14 cellular contexts compared by ENCODE assay signal in the genomic region with DNA sequence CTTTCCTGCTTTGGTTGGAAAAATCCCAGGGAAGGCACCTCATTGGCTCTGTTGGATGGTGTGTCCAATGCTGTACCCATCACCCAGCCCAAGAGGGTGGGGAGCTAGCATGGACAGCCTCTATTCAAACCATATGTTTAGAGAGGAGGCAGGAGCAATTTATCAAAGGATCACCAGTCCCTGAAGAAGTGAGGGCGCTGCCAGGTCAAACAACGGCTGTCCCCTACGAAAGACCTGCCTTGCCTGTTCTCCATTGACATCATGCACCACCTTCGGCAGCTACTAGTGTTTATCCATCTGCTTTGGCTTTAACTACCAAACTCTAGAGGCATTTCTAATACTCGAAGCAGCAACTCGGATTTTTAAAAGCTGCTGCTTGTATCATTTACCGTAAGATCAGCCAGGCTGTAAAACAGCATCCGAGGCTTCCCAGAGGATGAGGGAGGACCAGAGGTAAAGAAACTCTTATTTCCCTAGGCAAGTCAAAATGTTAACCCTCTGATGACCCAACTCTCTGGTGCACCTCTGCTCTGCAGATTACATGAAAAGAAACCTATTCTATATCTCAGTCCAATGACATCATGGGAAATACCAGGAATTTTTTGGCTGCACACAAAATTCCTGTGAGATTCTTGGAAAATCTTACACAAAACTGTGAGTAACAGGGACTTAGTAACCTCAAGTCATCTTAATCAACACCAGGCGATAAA.
DNase-seq lines count a peak whose midpoint lies in the region; ATAC-seq and TF ChIP-seq lines count a peak whose summit lies in the region.
"Had no signal": no experiment of that assay in that cellular context is flagged by ENCODE, and none has a peak within 500 bp of the region (broad histone marks: within the 10 kb centered on the region; RNA-seq: fewer than 3 reads in every experiment).

No MANE protein-coding gene starts in this region.

- dilution Hi-C loops in IMR-90 (cut with HindIII; ENCODE audit: low sequenced_read_pairs, unreplicated experiment), result no loop called here

- WGBS in IMR-90 (ENCODE audit: extremely low coverage in 2 of 2, insufficient read length in 1 of 2), 2 experiments, result 60% methylated on average over 2 of the region's 9 CpGs; no CpG with 5 or more reads in 1 of the 2 experiments

- H2BK5ac ChIP-seq in IMR-90 (ENCODE audit: low read depth, low read length, poor library complexity, severe bottlenecking), result peak overlapping the region; percentile 71

- H3K9ac ChIP-seq in IMR-90 (ENCODE audit: low read depth, low read length), result no peak overlapping the region

- no peaks in the 10 kb centered on the region for H3K36me3 ChIP-seq in IMR-90 (ENCODE audit: control insufficient read depth, insufficient read depth, low read length)
- no peaks in the 10 kb centered on the region for H3K36me3 ChIP-seq in kidney epithelial cell (ENCODE audit: control insufficient read depth, insufficient read depth, low read length)
- H3K36me3 ChIP-seq in lower lobe of right lung, result no peaks in the 10 kb centered on the region
- H3K36me3 ChIP-seq: BE2C, gastroesophageal sphincter, HAP-1 had no signal

- H4K91ac ChIP-seq in IMR-90 (ENCODE audit: insufficient read depth, low read depth, low read length), result peak overlapping the region; percentile 87

- H2BK120ac ChIP-seq in IMR-90 (ENCODE audit: low read depth, low read length), result peak overlapping the region; percentile 95

- ATAC-seq in IMR-90 (ENCODE audit: low read depth) (peak; percentile 82), lower lobe of right lung (no peak), HG03175 (IDR thresholded peaks at IDR 0.05; ENCODE audit: unreplicated experiment) (no peak), GM18909 (IDR thresholded peaks at IDR 0.05; ENCODE audit: poor library complexity, unreplicated experiment) (no peak)
- ATAC-seq: activated T-cell treated with anti-CD3 and anti-CD28 coated beads, Interleukin-2, amount 50 U/mL, for 72 hours; gastroesophageal sphincter had no signal

- H3K27me3 ChIP-seq in AG04450 (ENCODE audit: control insufficient read depth, insufficient read depth, low read length), result no peaks in the 10 kb centered on the region
- H3K27me3 ChIP-seq in IMR-90 (ENCODE audit: control insufficient read depth, insufficient read depth, low read length), result no peaks in the 10 kb centered on the region
- no peaks in the 10 kb centered on the region for H3K27me3 ChIP-seq in kidney epithelial cell (ENCODE audit: control insufficient read depth, insufficient read depth, low read length)
- no peaks in the 10 kb centered on the region for H3K27me3 ChIP-seq in lower lobe of right lung (ENCODE audit: low read depth)
- H3K27me3 ChIP-seq: BE2C had no signal

- H3K4me1 ChIP-seq in IMR-90 (ENCODE audit: control insufficient read depth, insufficient read depth, low read length) (peaks cover 8% of the 10 kb centered on the region), lower lobe of right lung (no peaks in the 10 kb centered on the region)
- H3K4me1 ChIP-seq: HAP-1 had no signal

- no TSS peak for BruUV-seq in IMR-90 (replicated peaks; lab: Mats Ljungman, UMichigan)
- no TSS peak for BruUV-seq in MCF 10A (replicated peaks; lab: Mats Ljungman, UMichigan)

- peaks cover 5% of the 10 kb centered on the region for H3K9me1 ChIP-seq in IMR-90 (ENCODE audit: insufficient read depth, low read length)

- POLR2A ChIA-PET in AG04450 (lab: Yijun Ruan, JAX), result interaction anchor here (0.6 kb wide), 1 partner anchor 248 kb away, joined by 5 read pairs; no protein-coding TSS in a partner anchor
- POLR2A ChIA-PET in IMR-90 (lab: Charles Lee; ENCODE audit: unreplicated experiment), result no interaction called here
- POLR2A ChIA-PET in MCF 10A (lab: Yijun Ruan, JAX), result interaction anchor here (0.9 kb wide), 1 partner anchor 21 kb away, joined by 3 read pairs; no protein-coding TSS in a partner anchor

- no peaks in the 10 kb centered on the region for H3K79me1 ChIP-seq in IMR-90 (ENCODE audit: low read depth in 1 of 2, low read length in 2 of 2)

- TF ChIP-seq CTCF in AG04450 (IDR thresholded peaks at IDR 0.05; ENCODE audit: low read depth, low read length) (no peak), IMR-90 (conservative IDR thresholded peaks at IDR 0.05; ENCODE audit: low read depth, low read length) (no peak), MCF 10A (IDR thresholded peaks at IDR 0.05; ENCODE audit: unreplicated experiment) (no peak), kidney epithelial cell (IDR thresholded peaks at IDR 0.05; ENCODE audit: insufficient read depth, low read length, poor library complexity, severe bottlenecking) (no peak), lower lobe of right lung (IDR thresholded peaks at IDR 0.05) (no peak)

- TF ChIP-seq RAD21 in IMR-90 (IDR thresholded peaks at IDR 0.05; ENCODE audit: low read length), result peak; percentile 13; the same call in 1 of the 2 replicates

- peak overlapping the region; percentile 97 for H2BK20ac ChIP-seq in IMR-90 (ENCODE audit: low read depth, low read length)

- DNase-seq in AG04450 (ENCODE audit: low read depth, low spot score) (peak; percentile 65), IMR-90 (peak; percentile 92), MCF 10A (ENCODE audit: unreplicated experiment) (peak; percentile 17), kidney epithelial cell (ENCODE audit: low read depth) (peak; percentile 64), lower lobe of right lung (no peak), posterior cingulate gyrus (no peak)
- DNase-seq: activated T-cell treated with anti-CD3 and anti-CD28 coated beads, Interleukin-2, amount 50 U/mL, for 72 hours; BE2C; caudate nucleus had no signal

- no peaks in the 10 kb centered on the region for H3K27me3 Mint-ChIP-seq in MCF 10A (ENCODE audit: insufficient read depth, unreplicated experiment)

- peak overlapping the region; percentile 74 for H2AFZ ChIP-seq in IMR-90 (replicated peaks; ENCODE audit: low read length, poor library complexity)

- CTCF ChIA-PET in AG04450 (lab: Charles Lee), result no interaction called here
- CTCF ChIA-PET in IMR-90 (lab: Yijun Ruan, JAX), result no interaction called here
- CTCF ChIA-PET in MCF 10A (lab: Yijun Ruan, JAX), result interaction anchor here (0.6 to 0.7 kb wide), 2 partner anchors 402 to 509 kb away, joined by 3 to 6 read pairs; no protein-coding TSS in a partner anchor

- peaks cover 6% of the 10 kb centered on the region for H3K36me3 Mint-ChIP-seq in MCF 10A (ENCODE audit: insufficient read depth, unreplicated experiment)

- peak overlapping the region; percentile 93; the same call in 1 of the 2 replicates for H3K23ac ChIP-seq in IMR-90 (ENCODE audit: low read depth, low read length)

- no peak overlapping the region for H3K4me3 ChIP-seq in AG04450 (ENCODE audit: low read depth, low read length)
- no peak overlapping the region for H3K4me3 ChIP-seq in IMR-90 (ENCODE audit: insufficient read depth, low read depth, low read length)
- no peak overlapping the region for H3K4me3 ChIP-seq in kidney epithelial cell (ENCODE audit: low read depth, low read length)
- no peak overlapping the region for H3K4me3 ChIP-seq in lower lobe of right lung
- H3K4me3 ChIP-seq: gastroesophageal sphincter, HAP-1, lung had no signal

- no peaks in the 10 kb centered on the region for H4K20me1 ChIP-seq in IMR-90 (ENCODE audit: insufficient read depth, low read length)

- H3K14ac ChIP-seq in IMR-90 (replicated peaks; ENCODE audit: low read depth, low read length), result peak overlapping the region; percentile 70

- intact Hi-C loops in IMR-90 (cut with micrococcal nuclease), result loop anchor here (5.0 kb wide), 1 partner anchor 723 kb away; a partner anchor contains a TSS
- intact Hi-C loops in MCF 10A (cut with micrococcal nuclease), result no loop called here
- intact Hi-C loops in lower lobe of right lung (cut with DNase I), result no loop called here
- intact Hi-C loops in posterior cingulate gyrus (cut with DNase I), result no loop called here

- H3K18ac ChIP-seq in IMR-90 (ENCODE audit: low read depth, low read length), result peak overlapping the region; percentile 76

- in situ Hi-C loops in IMR-90 (cut with MboI; ENCODE audit: low sequenced_read_pairs), result no loop called here

- H3K27ac ChIP-seq in AG04450 (ENCODE audit: low read depth, low read length) (peak overlapping the region; percentile 71), IMR-90 (ENCODE audit: insufficient read depth, low read length) (peak overlapping the region; percentile 52), lower lobe of right lung (no peak overlapping the region)

- H4K8ac ChIP-seq in IMR-90 (ENCODE audit: low read depth in 2 of 2, low read length in 2 of 2), result peak overlapping the region; percentile 47 to 84

- H3K4ac ChIP-seq in IMR-90 (ENCODE audit: low read depth, low read length), result peak overlapping the region; percentile 90

- no peaks in the 10 kb centered on the region for H3K9me3 Mint-ChIP-seq in MCF 10A (ENCODE audit: unreplicated experiment)

- peaks cover 5% of the 10 kb centered on the region for H3K4me1 Mint-ChIP-seq in MCF 10A (ENCODE audit: insufficient read depth, unreplicated experiment)

- H3K27ac Mint-ChIP-seq in MCF 10A (ENCODE audit: low read depth, unreplicated experiment), result no peak overlapping the region
- H3K27ac Mint-ChIP-seq: activated T-cell treated with anti-CD3 and anti-CD28 coated beads, Interleukin-2, amount 50 U/mL, for 72 hours had no signal

- peak overlapping the region; percentile 57; the same call in 1 of the 2 replicates for H3K4me2 ChIP-seq in IMR-90 (ENCODE audit: low read depth, low read length)

- H3K9me3 ChIP-seq in AG04450 (ENCODE audit: control insufficient read depth, insufficient read depth, low read length) (peaks cover 3% of the 10 kb centered on the region; the same call in 1 of the 2 replicates), IMR-90 (ENCODE audit: control insufficient read depth, insufficient read depth, low read length) (peaks cover 5% of the 10 kb centered on the region), lower lobe of right lung (no peaks in the 10 kb centered on the region)
- H3K9me3 ChIP-seq: BE2C, gastroesophageal sphincter, HAP-1 had no signal

- H2AK9ac ChIP-seq in IMR-90 (replicated peaks; ENCODE audit: low read depth, low read length, poor library complexity), result peak overlapping the region; percentile 6

- no peak for TF ChIP-seq POLR2A in IMR-90 (IDR thresholded peaks at IDR 0.05; ENCODE audit: low read depth, low read length)

- peak overlapping the region; percentile 26; the same call in 1 of the 2 replicates for H3K56ac ChIP-seq in IMR-90 (ENCODE audit: extremely low read depth, insufficient read depth, low read length)

- H2AK5ac ChIP-seq in IMR-90 (ENCODE audit: low read depth, low read length), result peak overlapping the region; percentile 73

- H3K4me3 Mint-ChIP-seq in MCF 10A (ENCODE audit: unreplicated experiment), result no peak overlapping the region
- H3K4me3 Mint-ChIP-seq: activated T-cell treated with anti-CD3 and anti-CD28 coated beads, Interleukin-2, amount 50 U/mL, for 72 hours had no signal

- H4K5ac ChIP-seq in IMR-90 (ENCODE audit: low read depth, low read length), result peak overlapping the region; percentile 60

- H2BK15ac ChIP-seq in IMR-90 (ENCODE audit: low read depth, low read length), result peak overlapping the region; percentile 94; the same call in 2 of the 3 replicates

TF ChIP-seq in IMR-90, 13 proteins besides CTCF, POLR2A, EP300 and RAD21 (continues in another document):
- peak; percentile 26; the same call in 1 of the 2 replicates for TF ChIP-seq CEBPB (IDR thresholded peaks at IDR 0.05; ENCODE audit: low read depth, low read length)
- no peak for TF ChIP-seq CHD1 (IDR thresholded peaks at IDR 0.05; ENCODE audit: low read depth, low read length)
- no peak for TF ChIP-seq NFE2L2 (IDR thresholded peaks at IDR 0.05; ENCODE audit: low read depth, low read length)
- TF ChIP-seq MXI1 (IDR thresholded peaks at IDR 0.05; ENCODE audit: borderline replicate concordance, low read depth, low read length), result no peak

Comparison
In these comparisons a context has a peak if more than half of its experiments do, and no peak if none do; other contexts are left out.
1. DNase-seq: peak in AG04450 (single experiment), IMR-90 (single experiment), MCF 10A (single experiment) and kidney epithelial cell (single experiment); none in lower lobe of right lung (single experiment) and posterior cingulate gyrus (0 of 10).